In the genomic region with DNA sequence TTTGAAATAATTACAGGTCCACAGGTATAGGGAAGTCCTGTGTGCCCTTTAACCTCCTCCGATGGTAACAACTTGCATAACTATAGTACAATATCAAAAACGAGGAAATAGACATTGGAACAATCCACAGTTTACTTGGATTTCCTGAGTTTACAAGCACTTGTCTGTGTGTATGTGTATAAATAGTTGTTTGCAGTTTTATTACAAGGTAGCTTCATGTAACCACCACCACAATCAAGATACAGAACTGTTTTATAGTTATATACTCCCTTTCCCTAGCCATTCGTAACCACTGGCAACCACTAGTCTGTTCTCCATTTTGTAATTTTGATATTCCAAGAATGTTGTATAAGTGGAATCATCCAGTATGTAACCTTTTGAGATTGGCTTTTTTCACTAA, we compare ENCODE assay signal across 29 cellular contexts.
"Had no signal": no experiment of that assay in that cellular context is flagged by ENCODE, and none has a peak within 500 bp of the region (broad histone marks: within the 10 kb centered on the region; RNA-seq: fewer than 3 reads in every experiment).

No MANE protein-coding gene starts in this region.

- ATAC-seq: activated T-cell treated with anti-CD3 and anti-CD28 coated beads, Interleukin-2, amount 50 U/mL, for 4 hours; effector memory CD8-positive, alpha-beta T cell; WTC11 had no signal

- H3K9me3 Mint-ChIP-seq: activated CD4-positive, alpha-beta memory T cell treated with anti-CD3 and anti-CD28 coated beads, Interleukin-2, amount 10 ng/mL, durations not matched to agents 7 days and 5 days; activated CD4-positive, alpha-beta T cell treated with anti-CD3 and anti-CD28 coated beads, Interleukin-2, amount 10 ng/mL, durations not matched to agents 7 days and 5 days; activated naive CD4-positive, alpha-beta T cell treated with anti-CD3 and anti-CD28 coated beads for 36 hours; activated naive CD4-positive, alpha-beta T cell treated with anti-CD3 and anti-CD28 coated beads, Interleukin-2, amount 50 U/mL, for 24 hours; activated naive CD8-positive, alpha-beta T cell treated with anti-CD3 and anti-CD28 coated beads, Interleukin-2, amount 10 ng/mL, durations not matched to agents 7 days and 5 days; activated T-cell treated with anti-CD3 and anti-CD28 coated beads, Interleukin-2, amount 50 U/mL, for 4 hours; activated T-helper 1 cell treated with anti-CD3 and anti-CD28 coated beads, Interleukin-12 subunit alpha, Interleukin-12 subunit beta, Interleukin-2, Interleukin-4 antibody, amounts not matched to agents 30 ng/mL and 10 ng/mL and 1 ng/mL, durations not matched to agents 14 hours and 24 hours and 36 hours; activated T-helper 2 cell treated with anti-CD3 and anti-CD28 coated beads, Interferon-gamma antibody, Interleukin-2, Interleukin-4, amounts not matched to agents 10 μg/mL and 5 μg/mL and 100 μg/mL, durations not matched to agents 14 hours and 24 hours and 36 hours; central memory CD8-positive, alpha-beta T cell; effector memory CD8-positive, alpha-beta T cell; WTC11 had no signal

- H3K4me1 Mint-ChIP-seq: WTC11 had no signal

- H3K4me3 Mint-ChIP-seq: activated CD4-positive, alpha-beta memory T cell treated with anti-CD3 and anti-CD28 coated beads, Interleukin-2, amount 10 ng/mL, durations not matched to agents 7 days and 5 days; activated CD4-positive, alpha-beta T cell treated with anti-CD3 and anti-CD28 coated beads, Interleukin-2, amount 10 ng/mL, durations not matched to agents 7 days and 5 days; activated naive CD4-positive, alpha-beta T cell treated with anti-CD3 and anti-CD28 coated beads for 36 hours; activated naive CD4-positive, alpha-beta T cell treated with anti-CD3 and anti-CD28 coated beads, Interleukin-2, amount 50 U/mL, for 24 hours; activated naive CD8-positive, alpha-beta T cell treated with anti-CD3 and anti-CD28 coated beads, Interleukin-2, amount 10 ng/mL, durations not matched to agents 7 days and 5 days; activated T-cell treated with anti-CD3 and anti-CD28 coated beads, Interleukin-2, amount 50 U/mL, for 4 hours; activated T-helper 1 cell treated with anti-CD3 and anti-CD28 coated beads, Interleukin-12 subunit alpha, Interleukin-12 subunit beta, Interleukin-2, Interleukin-4 antibody, amounts not matched to agents 30 ng/mL and 10 ng/mL and 1 ng/mL, durations not matched to agents 14 hours and 24 hours and 36 hours; central memory CD8-positive, alpha-beta T cell; effector memory CD8-positive, alpha-beta T cell; WTC11 had no signal

- FAIRE-seq: astrocyte, bronchial epithelial cell, frontal cortex, TTC549 had no signal

- DNase-seq: activated CD4-positive, alpha-beta memory T cell treated with anti-CD3 and anti-CD28 coated beads, Interleukin-2, amount 10 ng/mL, durations not matched to agents 7 days and 5 days; activated CD4-positive, alpha-beta T cell treated with anti-CD3 and anti-CD28 coated beads for 1 hour; activated CD4-positive, alpha-beta T cell treated with anti-CD3 and anti-CD28 coated beads for 4 hours; activated CD4-positive, alpha-beta T cell treated with anti-CD3 and anti-CD28 coated beads, Interleukin-2, amount 10 ng/mL, durations not matched to agents 7 days and 5 days; activated CD4-positive, alpha-beta T cell treated with anti-CD3 and anti-CD28 coated beads, Interleukin-2, amount 50 U/mL, for 4 hours; activated CD8-positive, alpha-beta memory T cell treated with anti-CD3 and anti-CD28 coated beads, Interleukin-2, amount 50 U/mL, for 48 hours; activated effector memory CD4-positive, alpha-beta T cell treated with anti-CD3 and anti-CD28 coated beads, Interleukin-2, amount 50 U/mL, for 16 hours; activated naive CD4-positive, alpha-beta T cell treated with anti-CD3 and anti-CD28 coated beads for 36 hours; activated naive CD8-positive, alpha-beta T cell treated with anti-CD3 and anti-CD28 coated beads, Interleukin-2, amount 10 ng/mL, durations not matched to agents 7 days and 5 days; activated T-cell treated with anti-CD3 and anti-CD28 coated beads, Interleukin-2, amount 50 U/mL, for 4 hours; amniotic stem cell; anterior cingulate cortex; brain microvascular endothelial cell; cortex of kidney; dermis blood vessel endothelial cell; effector CD4-positive, alpha-beta T cell; effector memory CD8-positive, alpha-beta T cell; esophagus squamous epithelium; head of caudate nucleus; T-helper 2 cell had no signal

- H3K27ac Mint-ChIP-seq: activated CD4-positive, alpha-beta memory T cell treated with anti-CD3 and anti-CD28 coated beads, Interleukin-2, amount 10 ng/mL, durations not matched to agents 7 days and 5 days; activated CD4-positive, alpha-beta T cell treated with anti-CD3 and anti-CD28 coated beads, Interleukin-2, amount 10 ng/mL, durations not matched to agents 7 days and 5 days; activated naive CD4-positive, alpha-beta T cell treated with anti-CD3 and anti-CD28 coated beads for 36 hours; activated naive CD4-positive, alpha-beta T cell treated with anti-CD3 and anti-CD28 coated beads, Interleukin-2, amount 50 U/mL, for 24 hours; activated naive CD8-positive, alpha-beta T cell treated with anti-CD3 and anti-CD28 coated beads, Interleukin-2, amount 10 ng/mL, durations not matched to agents 7 days and 5 days; activated T-helper 1 cell treated with anti-CD3 and anti-CD28 coated beads, Interleukin-12 subunit alpha, Interleukin-12 subunit beta, Interleukin-2, Interleukin-4 antibody, amounts not matched to agents 30 ng/mL and 10 ng/mL and 1 ng/mL, durations not matched to agents 14 hours and 24 hours and 36 hours; activated T-helper 2 cell treated with anti-CD3 and anti-CD28 coated beads, Interferon-gamma antibody, Interleukin-2, Interleukin-4, amounts not matched to agents 10 μg/mL and 5 μg/mL and 100 μg/mL, durations not matched to agents 14 hours and 24 hours and 36 hours; effector memory CD8-positive, alpha-beta T cell; WTC11 had no signal

- H3K27me3 Mint-ChIP-seq: activated CD4-positive, alpha-beta memory T cell treated with anti-CD3 and anti-CD28 coated beads, Interleukin-2, amount 10 ng/mL, durations not matched to agents 7 days and 5 days; activated CD4-positive, alpha-beta T cell treated with anti-CD3 and anti-CD28 coated beads, Interleukin-2, amount 10 ng/mL, durations not matched to agents 7 days and 5 days; activated naive CD4-positive, alpha-beta T cell treated with anti-CD3 and anti-CD28 coated beads, Interleukin-2, amount 50 U/mL, for 24 hours; activated naive CD8-positive, alpha-beta T cell treated with anti-CD3 and anti-CD28 coated beads, Interleukin-2, amount 10 ng/mL, durations not matched to agents 7 days and 5 days; central memory CD8-positive, alpha-beta T cell; effector memory CD8-positive, alpha-beta T cell had no signal
